In genomic region chr4:15655223-15656037, GRCh38 we compare ENCODE assay signal across 1 cellular context.
TF ChIP-seq lines count a peak whose summit lies in the region.

FBXL5 (minus strand) TSS chr4:15655357; CDS start chr4:15655287, 70 bp downstream.

TF ChIP-seq in HepG2, 621 proteins besides CTCF, POLR2A, EP300 and RAD21 (continued from another document):
- TF ChIP-seq ZBTB40 (IDR thresholded peaks at IDR 0.05), result no peak
- no peak for TF ChIP-seq ZBTB40 (CRISPR knock-in tag; IDR thresholded peaks at IDR 0.05)
